In genomic region chr6:15431762-15432495, GRCh38 we compare ENCODE assay signal across 9 cellular contexts.
A peak's percentile ranks its signal among the peaks of the same experiment; 100 is the strongest.
DNase-seq lines count a peak whose midpoint lies in the region; ATAC-seq and TF ChIP-seq lines count a peak whose summit lies in the region.
"Had no signal": no experiment of that assay in that cellular context is flagged by ENCODE, and none has a peak within 500 bp of the region (broad histone marks: within the 10 kb centered on the region; RNA-seq: fewer than 3 reads in every experiment).

No MANE protein-coding gene starts in this region.

- CTCF ChIA-PET in GM10248 (lab: Yijun Ruan, JAX), result interaction anchor here (1.1 to 5.7 kb wide), 7 partner anchors 9 to 179 kb away, joined by 3 to 35 read pairs (median 5); no protein-coding TSS in a partner anchor

- TF ChIP-seq CTCF in retinal pigment epithelial cell (conservative IDR thresholded peaks at IDR 0.05; ENCODE audit: low read depth, low read length) (no peak), GM10248 (IDR thresholded peaks at IDR 0.05; ENCODE audit: control extremely low read depth, extremely low read depth, low read depth, missing control alignments) (no peak)

- no peaks in the 10 kb centered on the region for H3K27me3 Mint-ChIP-seq in T-helper 2 cell treated with Interferon-gamma antibody and Interleukin-4, amounts not matched to agents 5 μg/mL and 100 μg/mL, for 36 hours (ENCODE audit: low read depth)

- no peaks in the 10 kb centered on the region; the same call in 1 of the 2 replicates for H3K9me3 ChIP-seq in SK-N-MC (ENCODE audit: low read depth, low read length)

- peaks cover 24% of the 10 kb centered on the region for H3K36me3 Mint-ChIP-seq in T-helper 2 cell treated with Interferon-gamma antibody and Interleukin-4, amounts not matched to agents 5 μg/mL and 100 μg/mL, for 36 hours (ENCODE audit: low read depth)

- H3K9ac ChIP-seq in SK-N-MC (ENCODE audit: insufficient read length), result no peak overlapping the region

- H3K4me3 ChIP-seq in SK-N-MC (peak overlapping the region; percentile 61), retinal pigment epithelial cell (ENCODE audit: low read length) (peak overlapping the region; percentile 6)
- H3K4me3 ChIP-seq: vagina had no signal

- peak overlapping the region; percentile 66 for H3K27ac Mint-ChIP-seq in T-helper 2 cell treated with Interferon-gamma antibody and Interleukin-4, amounts not matched to agents 5 μg/mL and 100 μg/mL, for 36 hours

- DNase-seq in T-helper 2 cell treated with Interferon-gamma antibody and Interleukin-4, amounts not matched to agents 5 μg/mL and 100 μg/mL, for 36 hours (ENCODE audit: low spot score), result no peak
- DNase-seq in T-helper 2 cell (no peak), SK-N-MC (ENCODE audit: low read depth, low spot score) (no peak), glomerular visceral epithelial cell (ENCODE audit: extremely low spot score) (peak; percentile 46), retinal pigment epithelial cell (ENCODE audit: low read depth) (peak; percentile 69), GM10248 (ENCODE audit: extremely low spot score) (no peak), NCI-H1417 (lab: John Stamatoyannopoulos, UW) (no peak)

- H3K4me1 Mint-ChIP-seq in T-helper 2 cell treated with Interferon-gamma antibody and Interleukin-4, amounts not matched to agents 5 μg/mL and 100 μg/mL, for 36 hours (ENCODE audit: low read depth), result peaks cover 83% of the 10 kb centered on the region

- POLR2A ChIA-PET in GM10248 (lab: Yijun Ruan, JAX), result interaction anchor here (0.8 to 1.1 kb wide), 2 partner anchors 10 to 33 kb away, joined by 3 read pairs; no protein-coding TSS in a partner anchor

- no peak overlapping the region for H3K27ac ChIP-seq in SK-N-MC
- H3K27ac ChIP-seq: vagina had no signal

- H3K4me3 Mint-ChIP-seq in T-helper 2 cell treated with Interferon-gamma antibody and Interleukin-4, amounts not matched to agents 5 μg/mL and 100 μg/mL, for 36 hours, result no peak overlapping the region

- H3K36me3 ChIP-seq in SK-N-MC (ENCODE audit: insufficient read depth, low read length), result peaks cover 6% of the 10 kb centered on the region; the same call in 1 of the 2 replicates
- H3K36me3 ChIP-seq: vagina had no signal

- no peaks in the 10 kb centered on the region for H3K9me3 Mint-ChIP-seq in T-helper 2 cell treated with Interferon-gamma antibody and Interleukin-4, amounts not matched to agents 5 μg/mL and 100 μg/mL, for 36 hours

- ATAC-seq in GM21529 (IDR thresholded peaks at IDR 0.05; ENCODE audit: unreplicated experiment), result no peak

Comparison
In these comparisons a context has a peak if more than half of its experiments do, and no peak if none do; other contexts are left out.
1. DNase-seq: peak in glomerular visceral epithelial cell (single experiment) and retinal pigment epithelial cell (single experiment); none in T-helper 2 cell treated with Interferon-gamma antibody and Interleukin-4, amounts not matched to agents 5 μg/mL and 100 μg/mL, for 36 hours (single experiment), T-helper 2 cell (0 of 5), SK-N-MC (single experiment), GM10248 (single experiment) and NCI-H1417 (0 of 3).